ENCODE assay signal across 8 cellular contexts in genomic region chr6:36984581-36985383, GRCh38. TPM values are rescaled to one million over a fixed set of nuclear protein-coding genes. Genes with fewer than 3 reads are reported as not detected.
DNase-seq lines count a peak whose midpoint lies in the region; ATAC-seq, FAIRE-seq and TF ChIP-seq lines count a peak whose summit lies in the region.

No MANE protein-coding gene starts in this region.

- H3K9ac ChIP-seq in endothelial cell of umbilical vein (replicated peaks; ENCODE audit: extremely low read depth, insufficient read depth, low read length) (peak overlapping the region; percentile 97), subcutaneous abdominal adipose tissue (ENCODE audit: low read length in 5 of 5) (peak overlapping the region in 4 of 5 donors; percentile 84 to 97 (median 89))

- H3K36me3 ChIP-seq in endothelial cell of umbilical vein (ENCODE audit: control insufficient read depth in 2 of 2, extremely low read depth in 1 of 2, insufficient read depth in 2 of 2, low read length in 2 of 2) (peaks cover 0 to 8% of the 10 kb centered on the region in 2 experiments), subcutaneous abdominal adipose tissue (ENCODE audit: control insufficient read depth in 5 of 5, insufficient read depth in 5 of 5, low read length in 5 of 5) (peaks cover 0 to 13% (median 7%) of the 10 kb centered on the region in 5 donors)

- H3K27me3 Mint-ChIP-seq in CD4-positive, alpha-beta T cell, result no peaks in the 10 kb centered on the region

- peaks cover 62% of the 10 kb centered on the region for H3K79me2 ChIP-seq in endothelial cell of umbilical vein (ENCODE audit: control insufficient read depth, insufficient read depth, low read length)

- POLR2A ChIA-PET in CD4-positive, alpha-beta T cell (lab: Charles Lee), result interaction anchor here (1.3 to 3.2 kb wide), 3 partner anchors 20 to 95 kb away, joined by 6 to 31 read pairs (median 26); partner anchors contain the start of gene PI16
- POLR2A ChIA-PET in endothelial cell of umbilical vein (lab: Charles Lee), result interaction anchor here (0.6 kb wide), 1 partner anchor 24 kb away, joined by 3 read pairs; no protein-coding TSS in a partner anchor

- H3K4me1 Mint-ChIP-seq in CD4-positive, alpha-beta T cell (ENCODE audit: low read depth), result peaks cover 33% of the 10 kb centered on the region

- H3K4me3 Mint-ChIP-seq in CD4-positive, alpha-beta T cell, result no peak overlapping the region

- peaks cover 3% of the 10 kb centered on the region for H4K20me1 ChIP-seq in endothelial cell of umbilical vein (replicated peaks; ENCODE audit: control insufficient read depth, extremely low read depth, insufficient read depth, low read length)

- no peak for TF ChIP-seq POLR2A in endothelial cell of umbilical vein (IDR thresholded peaks at IDR 0.05; ENCODE audit: low read depth, low read length)

- no peaks in the 10 kb centered on the region for H3K9me3 Mint-ChIP-seq in CD4-positive, alpha-beta T cell

- peak in 8 of 10 experiments; percentile 30 to 70 (median 42) for DNase-seq in CD4-positive, alpha-beta T cell
- no peak for DNase-seq in LNCaP clone FGC (ENCODE audit: low read depth)
- peak; percentile 48 to 50 for DNase-seq in activated CD4-positive, alpha-beta T cell treated with anti-CD3 and anti-CD28 coated beads, Interleukin-2, amount 50 U/mL, for 4 hours
- DNase-seq in endothelial cell of umbilical vein (ENCODE audit: low read depth, low spot score), result peak; percentile 68
- DNase-seq in myocyte (ENCODE audit: low read depth), result peak; percentile 51

- no peak overlapping the region for H2AFZ ChIP-seq in endothelial cell of umbilical vein (ENCODE audit: low read depth, low read length)

- no peaks in the 10 kb centered on the region for H3K9me1 ChIP-seq in endothelial cell of umbilical vein (replicated peaks; ENCODE audit: control insufficient read depth, extremely low read depth, insufficient read depth, low read length)

- ATAC-seq in CD4-positive, alpha-beta T cell (ENCODE audit: poor library complexity), result peak; percentile 33
- ATAC-seq in GM18517 (IDR thresholded peaks at IDR 0.05; ENCODE audit: unreplicated experiment) (no peak), GM18907 (IDR thresholded peaks at IDR 0.05; ENCODE audit: unreplicated experiment) (no peak)

- intact Hi-C loops in CD4-positive, alpha-beta T cell (cut with DNase I, micrococcal nuclease), result loop anchor here (1.0 to 5.0 kb wide), 3 partner anchors 20 to 1062 kb away; partner anchors contain the start of gene SRPK1 (in 1 of the 2)
- intact Hi-C loops in endothelial cell of umbilical vein (cut with micrococcal nuclease), result loop anchor here (10.0 kb wide), 1 partner anchor 220 kb away; no protein-coding TSS in a partner anchor

- CTCF ChIA-PET in CD4-positive, alpha-beta T cell (lab: Charles Lee), result interaction anchor here (0.7 to 2.0 kb wide), 2 partner anchors 99 kb away, joined by 3 to 9 read pairs; partner anchors contain the start of gene C6orf89
- CTCF ChIA-PET in endothelial cell of umbilical vein (lab: Charles Lee), result interaction anchor here (1.0 to 1.4 kb wide), 4 partner anchors 33 to 226 kb away, joined by 3 to 14 read pairs (median 4); partner anchors contain the start of gene PPIL1

- H3K4me3 ChIP-seq in LNCaP clone FGC (ENCODE audit: low read depth, low read length), result peak overlapping the region; percentile 99
- peak overlapping the region; percentile 71 to 95 (median 87) for H3K4me3 ChIP-seq in endothelial cell of umbilical vein (replicated peaks in 1 of 3; ENCODE audit: insufficient read depth in 1 of 3, low read depth in 1 of 3, low read length in 3 of 3)
- peak overlapping the region; percentile 87 to 95 (median 94) for H3K4me3 ChIP-seq in subcutaneous abdominal adipose tissue (ENCODE audit: low read depth in 1 of 5, low read length in 5 of 5)

- no peak for TF ChIP-seq CTCF in CD4-positive, alpha-beta T cell (IDR thresholded peaks at IDR 0.05)
- TF ChIP-seq CTCF in LNCaP clone FGC (IDR thresholded peaks at IDR 0.05; ENCODE audit: control insufficient read depth, extremely low read depth, insufficient read depth), result no peak
- TF ChIP-seq CTCF in endothelial cell of umbilical vein (IDR thresholded peaks at IDR 0.05; ENCODE audit: extremely low read depth in 1 of 2, insufficient read depth in 1 of 2, low read depth in 1 of 2, low read length in 2 of 2), result no peak

- BruUV-seq in endothelial cell of umbilical vein (replicated peaks; lab: Mats Ljungman, UMichigan), result TSS peak; percentile 80

- dilution Hi-C loops in endothelial cell of umbilical vein (cut with MboI; ENCODE audit: extremely low pct_ligation_motif_present, low sequenced_read_pairs), result no loop called here

- peak overlapping the region; percentile 81 for H3K27ac ChIP-seq in CD4-positive, alpha-beta T cell (ENCODE audit: low read depth, low read length)
- H3K27ac ChIP-seq in endothelial cell of umbilical vein (ENCODE audit: insufficient read depth, low read depth, low read length) (peak overlapping the region; percentile 71), subcutaneous abdominal adipose tissue (ENCODE audit: low read depth, low read length) (peak overlapping the region; percentile 54)

- H3K4me1 ChIP-seq in endothelial cell of umbilical vein (ENCODE audit: control insufficient read depth, extremely low read depth, insufficient read depth, low read length) (peaks cover 29% of the 10 kb centered on the region), subcutaneous abdominal adipose tissue (ENCODE audit: control insufficient read depth in 5 of 5, insufficient read depth in 5 of 5, low read length in 5 of 5) (peaks cover 5 to 49% (median 43%) of the 10 kb centered on the region in 5 donors)

- peak overlapping the region; percentile 75 for H3K4me2 ChIP-seq in endothelial cell of umbilical vein (ENCODE audit: insufficient read depth, low read length)

- peaks cover 21% of the 10 kb centered on the region for H3K36me3 Mint-ChIP-seq in CD4-positive, alpha-beta T cell (ENCODE audit: low read depth)

- no peaks in the 10 kb centered on the region for H3K27me3 ChIP-seq in CD4-positive, alpha-beta T cell (ENCODE audit: control insufficient read depth, insufficient read depth, low read length)
- no peaks in the 10 kb centered on the region for H3K27me3 ChIP-seq in endothelial cell of umbilical vein (ENCODE audit: control insufficient read depth in 2 of 2, insufficient read depth in 2 of 2, low read length in 2 of 2)
- H3K27me3 ChIP-seq in subcutaneous abdominal adipose tissue (ENCODE audit: control insufficient read depth in 5 of 5, insufficient read depth in 4 of 5, low read length in 5 of 5), result no peaks in the 10 kb centered on the region

- H3K9me3 ChIP-seq in CD4-positive, alpha-beta T cell (ENCODE audit: control insufficient read depth, low read length), result no peaks in the 10 kb centered on the region
- H3K9me3 ChIP-seq in endothelial cell of umbilical vein (replicated peaks; ENCODE audit: control insufficient read depth, insufficient read depth, low read length), result no peaks in the 10 kb centered on the region
- no peaks in the 10 kb centered on the region for H3K9me3 ChIP-seq in subcutaneous abdominal adipose tissue (ENCODE audit: control insufficient read depth in 5 of 5, low read length in 5 of 5)

- FAIRE-seq in endothelial cell of umbilical vein (lab: Jason Lieb, UNC), result peak; percentile 76

- H3K27ac Mint-ChIP-seq in CD4-positive, alpha-beta T cell, result no peak overlapping the region

TF ChIP-seq in endothelial cell of umbilical vein, 7 proteins besides CTCF, POLR2A, EP300 and RAD21 (continues in another document):
- TF ChIP-seq JUN (IDR thresholded peaks at IDR 0.05; ENCODE audit: borderline replicate concordance, insufficient read depth, insufficient read length, low read depth), result no peak
- TF ChIP-seq GATA2 (IDR thresholded peaks at IDR 0.05; ENCODE audit: insufficient read depth, insufficient read length, low read depth, low read length), result no peak
- TF ChIP-seq EZH2 (IDR thresholded peaks at IDR 0.05; ENCODE audit: borderline replicate concordance, low read depth, low read length, severe bottlenecking), result no peak
- peak; percentile 61 for TF ChIP-seq FOS (IDR thresholded peaks at IDR 0.05; ENCODE audit: borderline replicate concordance, insufficient read depth, low read length)
- no peak for TF ChIP-seq MYC (IDR thresholded peaks at IDR 0.05; ENCODE audit: low read depth, low read length)

RNA-seq across cellular contexts. Expression of gene MTCH1, which starts 1.2 kb away (rescaled TPM):
- 100 to 1,000 TPM; 231 to 239 TPM for total RNA-seq in CD4-positive, alpha-beta T cell
- total RNA-seq in endothelial cell of umbilical vein (218 and 226 TPM in 2 replicates), myocyte (138 and 183 TPM in 2 replicates)
- 206 and 228 TPM in 2 replicates for polyA plus RNA-seq in endothelial cell of umbilical vein
- 198 and 207 TPM in 2 replicates for polyA plus RNA-seq in endothelial cell of umbilical vein (2011; cell fraction: cytosol; rRNA removed)
- polyA plus RNA-seq in endothelial cell of umbilical vein (2011; cell fraction: nucleus; rRNA removed), result 220 TPM in 2 replicates
- polyA plus RNA-seq in endothelial cell of umbilical vein (2012), result 213 and 240 TPM in 2 replicates
- 178 and 180 TPM in 2 replicates for polyA minus RNA-seq in endothelial cell of umbilical vein
- 71.8 TPM for polyA minus RNA-seq in endothelial cell of umbilical vein (2011; cell fraction: cytosol; rRNA and poly(A)+ RNA removed)
- polyA minus RNA-seq in endothelial cell of umbilical vein (2011; cell fraction: nucleus; rRNA and poly(A)+ RNA removed), result 89.6 and 94.9 TPM in 2 replicates
- polyA plus RNA-seq in myocyte (2012), result 171 TPM

RNA-seq across cellular contexts. Expression of gene FGD2, which starts 20.7 kb away (rescaled TPM):
- total RNA-seq in CD4-positive, alpha-beta T cell, result 1 to 10 TPM; 1.2 TPM
- total RNA-seq in endothelial cell of umbilical vein (not detected in 2 replicates), myocyte (not detected in 2 replicates)
- polyA plus RNA-seq in endothelial cell of umbilical vein, result not detected in 2 replicates
- 0.03 TPM in 1 of 2 replicates, not detected in the other for polyA plus RNA-seq in endothelial cell of umbilical vein (2011; cell fraction: cytosol; rRNA removed)
- polyA plus RNA-seq in endothelial cell of umbilical vein (2011; cell fraction: nucleus; rRNA removed), result not detected in 2 replicates
- not detected in 2 replicates for polyA plus RNA-seq in endothelial cell of umbilical vein (2012)
- not detected in 2 replicates for polyA minus RNA-seq in endothelial cell of umbilical vein
- polyA minus RNA-seq in endothelial cell of umbilical vein (2011; cell fraction: cytosol; rRNA and poly(A)+ RNA removed), result not detected
- not detected in 2 replicates for polyA minus RNA-seq in endothelial cell of umbilical vein (2011; cell fraction: nucleus; rRNA and poly(A)+ RNA removed)
- polyA plus RNA-seq in myocyte (2012), result not detected

RNA-seq across cellular contexts. Expression of gene PI16, which starts 30.2 kb away (rescaled TPM):
- total RNA-seq in CD4-positive, alpha-beta T cell, result 1 to 10 TPM; 5.2 to 7.8 TPM
- total RNA-seq in endothelial cell of umbilical vein, result not detected in 2 replicates
- polyA plus RNA-seq in endothelial cell of umbilical vein, result 0.14 and 0.41 TPM in 2 replicates
- polyA plus RNA-seq in endothelial cell of umbilical vein (2011; cell fraction: cytosol; rRNA removed), result 0.08 and 0.14 TPM in 2 replicates
- 0.25 and 0.28 TPM in 2 replicates for polyA plus RNA-seq in endothelial cell of umbilical vein (2011; cell fraction: nucleus; rRNA removed)
- polyA plus RNA-seq in endothelial cell of umbilical vein (2012), result 0.40 and 0.82 TPM in 2 replicates
- polyA minus RNA-seq in endothelial cell of umbilical vein, result 0.29 and 0.42 TPM in 2 replicates
- polyA minus RNA-seq in endothelial cell of umbilical vein (2011; cell fraction: cytosol; rRNA and poly(A)+ RNA removed), result not detected
- polyA minus RNA-seq in endothelial cell of umbilical vein (2011; cell fraction: nucleus; rRNA and poly(A)+ RNA removed), result not detected in 2 replicates
- not detected in 2 replicates for total RNA-seq in myocyte
- not detected for polyA plus RNA-seq in myocyte (2012)
